In genomic region chr6:134437376-134437775, GRCh38 we compare ENCODE assay signal across 7 cellular contexts.
DNase-seq lines count a peak whose midpoint lies in the region; ATAC-seq and TF ChIP-seq lines count a peak whose summit lies in the region.

No MANE protein-coding gene starts in this region.

- no peaks in the 10 kb centered on the region for H3K36me3 Mint-ChIP-seq in activated naive CD4-positive, alpha-beta T cell treated with anti-CD3 and anti-CD28 coated beads, Interleukin-2, amount 10 ng/mL, durations not matched to agents 7 days and 5 days

- H3K4me1 ChIP-seq in mucosa of descending colon (ENCODE audit: low read depth), result no peaks in the 10 kb centered on the region

- H3K9me3 ChIP-seq in mucosa of descending colon, result no peaks in the 10 kb centered on the region

- DNase-seq in GM20000 (ENCODE audit: low spot score) (peak; percentile 40), M059J (ENCODE audit: low read depth) (peak; percentile 61), mucosa of descending colon (no peak), NCI-H2081 (lab: John Stamatoyannopoulos, UW) (no peak)
- peak; percentile 27 for DNase-seq in activated naive CD4-positive, alpha-beta T cell treated with anti-CD3 and anti-CD28 coated beads, Interleukin-2, amount 10 ng/mL, durations not matched to agents 7 days and 5 days

- peak; percentile 53 for ATAC-seq in mucosa of descending colon
- no peak for ATAC-seq in GM21367 (IDR thresholded peaks at IDR 0.05; ENCODE audit: unreplicated experiment)
- no peak for ATAC-seq in GM18873 (IDR thresholded peaks at IDR 0.05; ENCODE audit: low FRiP score, unreplicated experiment)

- H3K4me3 ChIP-seq in mucosa of descending colon, result no peak overlapping the region

- H3K27ac Mint-ChIP-seq in activated naive CD4-positive, alpha-beta T cell treated with anti-CD3 and anti-CD28 coated beads, Interleukin-2, amount 10 ng/mL, durations not matched to agents 7 days and 5 days, result peak overlapping the region; percentile 89

- intact Hi-C loops in mucosa of descending colon (cut with DNase I, micrococcal nuclease), result no loop called here

- no peaks in the 10 kb centered on the region for H3K36me3 ChIP-seq in mucosa of descending colon (ENCODE audit: low read depth)

- no peak overlapping the region for H3K4me3 Mint-ChIP-seq in activated naive CD4-positive, alpha-beta T cell treated with anti-CD3 and anti-CD28 coated beads, Interleukin-2, amount 10 ng/mL, durations not matched to agents 7 days and 5 days

- no peaks in the 10 kb centered on the region for H3K9me3 Mint-ChIP-seq in activated naive CD4-positive, alpha-beta T cell treated with anti-CD3 and anti-CD28 coated beads, Interleukin-2, amount 10 ng/mL, durations not matched to agents 7 days and 5 days

- TF ChIP-seq CTCF in GM20000 (IDR thresholded peaks at IDR 0.05; ENCODE audit: extremely low read depth, missing control alignments), result no peak
- TF ChIP-seq CTCF in mucosa of descending colon (IDR thresholded peaks at IDR 0.05), result no peak

- CTCF ChIA-PET in activated naive CD4-positive, alpha-beta T cell treated with anti-CD3 and anti-CD28 coated beads, Interleukin-2, amount 10 ng/mL, durations not matched to agents 7 days and 5 days (lab: Charles Lee), result interaction anchor here (0.6 to 2.5 kb wide), 7 partner anchors 12 to 241 kb away, joined by 3 to 18 read pairs (median 4); no protein-coding TSS in a partner anchor

- no peaks in the 10 kb centered on the region for H3K27me3 Mint-ChIP-seq in activated naive CD4-positive, alpha-beta T cell treated with anti-CD3 and anti-CD28 coated beads, Interleukin-2, amount 10 ng/mL, durations not matched to agents 7 days and 5 days

- H3K4me1 Mint-ChIP-seq in activated naive CD4-positive, alpha-beta T cell treated with anti-CD3 and anti-CD28 coated beads, Interleukin-2, amount 10 ng/mL, durations not matched to agents 7 days and 5 days, result peaks cover 36% of the 10 kb centered on the region

Comparison
In these comparisons a context has a peak if more than half of its experiments do, and no peak if none do; other contexts are left out.
1. DNase-seq: peak in GM20000 (single experiment), M059J (single experiment) and activated naive CD4-positive, alpha-beta T cell treated with anti-CD3 and anti-CD28 coated beads, Interleukin-2, amount 10 ng/mL, durations not matched to agents 7 days and 5 days (single experiment); none in mucosa of descending colon (0 of 3) and NCI-H2081 (0 of 2).